1 cellular context compared by ENCODE assay signal in the genomic region with DNA sequence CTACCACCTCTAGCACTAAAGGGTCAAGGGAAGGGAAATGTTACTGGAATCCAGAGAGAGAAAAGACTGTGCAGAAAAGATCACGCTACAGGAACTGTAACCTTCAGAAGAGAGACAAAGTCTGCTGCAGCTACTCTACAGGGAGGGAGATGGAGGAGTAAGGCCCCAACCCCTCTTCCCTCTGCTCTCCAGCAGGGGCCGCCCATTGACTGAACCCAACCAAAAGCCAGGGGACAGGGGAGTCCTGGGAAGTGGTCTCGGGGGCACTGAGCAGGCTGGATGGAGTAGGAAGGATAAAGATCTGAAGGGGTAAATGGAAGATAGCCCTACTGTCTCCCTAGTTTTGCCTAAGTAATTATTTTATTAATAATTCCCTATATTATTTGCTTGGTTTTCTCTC.
A peak's percentile ranks its signal among the peaks of the same experiment; 100 is the strongest.
TF ChIP-seq lines count a peak whose summit lies in the region.

No MANE protein-coding gene starts in this region.

TF ChIP-seq in HepG2, 621 proteins besides CTCF, POLR2A, EP300 and RAD21:
- TF ChIP-seq, protein P1, sequence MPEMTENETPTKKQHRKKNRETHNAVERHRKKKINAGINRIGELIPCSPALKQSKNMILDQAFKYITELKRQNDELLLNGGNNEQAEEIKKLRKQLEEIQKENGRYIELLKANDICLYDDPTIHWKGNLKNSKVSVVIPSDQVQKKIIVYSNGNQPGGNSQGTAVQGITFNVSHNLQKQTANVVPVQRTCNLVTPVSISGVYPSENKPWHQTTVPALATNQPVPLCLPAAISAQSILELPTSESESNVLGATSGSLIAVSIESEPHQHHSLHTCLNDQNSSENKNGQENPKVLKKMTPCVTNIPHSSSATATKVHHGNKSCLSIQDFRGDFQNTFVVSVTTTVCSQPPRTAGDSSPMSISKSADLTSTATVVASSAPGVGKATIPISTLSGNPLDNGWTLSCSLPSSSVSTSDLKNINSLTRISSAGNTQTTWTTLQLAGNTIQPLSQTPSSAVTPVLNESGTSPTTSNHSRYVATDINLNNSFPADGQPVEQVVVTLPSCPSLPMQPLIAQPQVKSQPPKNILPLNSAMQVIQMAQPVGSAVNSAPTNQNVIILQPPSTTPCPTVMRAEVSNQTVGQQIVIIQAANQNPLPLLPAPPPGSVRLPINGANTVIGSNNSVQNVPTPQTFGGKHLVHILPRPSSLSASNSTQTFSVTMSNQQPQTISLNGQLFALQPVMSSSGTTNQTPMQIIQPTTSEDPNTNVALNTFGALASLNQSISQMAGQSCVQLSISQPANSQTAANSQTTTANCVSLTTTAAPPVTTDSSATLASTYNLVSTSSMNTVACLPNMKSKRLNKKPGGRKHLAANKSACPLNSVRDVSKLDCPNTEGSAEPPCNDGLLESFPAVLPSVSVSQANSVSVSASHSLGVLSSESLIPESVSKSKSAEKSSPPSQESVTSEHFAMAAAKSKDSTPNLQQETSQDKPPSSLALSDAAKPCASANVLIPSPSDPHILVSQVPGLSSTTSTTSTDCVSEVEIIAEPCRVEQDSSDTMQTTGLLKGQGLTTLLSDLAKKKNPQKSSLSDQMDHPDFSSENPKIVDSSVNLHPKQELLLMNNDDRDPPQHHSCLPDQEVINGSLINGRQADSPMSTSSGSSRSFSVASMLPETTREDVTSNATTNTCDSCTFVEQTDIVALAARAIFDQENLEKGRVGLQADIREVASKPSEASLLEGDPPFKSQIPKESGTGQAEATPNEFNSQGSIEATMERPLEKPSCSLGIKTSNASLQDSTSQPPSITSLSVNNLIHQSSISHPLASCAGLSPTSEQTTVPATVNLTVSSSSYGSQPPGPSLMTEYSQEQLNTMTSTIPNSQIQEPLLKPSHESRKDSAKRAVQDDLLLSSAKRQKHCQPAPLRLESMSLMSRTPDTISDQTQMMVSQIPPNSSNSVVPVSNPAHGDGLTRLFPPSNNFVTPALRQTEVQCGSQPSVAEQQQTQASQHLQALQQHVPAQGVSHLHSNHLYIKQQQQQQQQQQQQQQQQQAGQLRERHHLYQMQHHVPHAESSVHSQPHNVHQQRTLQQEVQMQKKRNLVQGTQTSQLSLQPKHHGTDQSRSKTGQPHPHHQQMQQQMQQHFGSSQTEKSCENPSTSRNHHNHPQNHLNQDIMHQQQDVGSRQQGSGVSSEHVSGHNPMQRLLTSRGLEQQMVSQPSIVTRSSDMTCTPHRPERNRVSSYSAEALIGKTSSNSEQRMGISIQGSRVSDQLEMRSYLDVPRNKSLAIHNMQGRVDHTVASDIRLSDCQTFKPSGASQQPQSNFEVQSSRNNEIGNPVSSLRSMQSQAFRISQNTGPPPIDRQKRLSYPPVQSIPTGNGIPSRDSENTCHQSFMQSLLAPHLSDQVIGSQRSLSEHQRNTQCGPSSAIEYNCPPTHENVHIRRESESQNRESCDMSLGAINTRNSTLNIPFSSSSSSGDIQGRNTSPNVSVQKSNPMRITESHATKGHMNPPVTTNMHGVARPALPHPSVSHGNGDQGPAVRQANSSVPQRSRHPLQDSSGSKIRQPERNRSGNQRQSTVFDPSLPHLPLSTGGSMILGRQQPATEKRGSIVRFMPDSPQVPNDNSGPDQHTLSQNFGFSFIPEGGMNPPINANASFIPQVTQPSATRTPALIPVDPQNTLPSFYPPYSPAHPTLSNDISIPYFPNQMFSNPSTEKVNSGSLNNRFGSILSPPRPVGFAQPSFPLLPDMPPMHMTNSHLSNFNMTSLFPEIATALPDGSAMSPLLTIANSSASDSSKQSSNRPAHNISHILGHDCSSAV (CRISPR knock-in tag; IDR thresholded peaks at IDR 0.05; ENCODE audit: borderline replicate concordance): no peak
- peak; percentile 42; the same call in 1 of the 2 replicates for TF ChIP-seq MAZ (IDR thresholded peaks at IDR 0.05; ENCODE audit: borderline replicate concordance, low read depth, low read length)
- no peak for TF ChIP-seq MAZ (CRISPR knock-in tag; IDR thresholded peaks at IDR 0.05; ENCODE audit: low read depth)
- TF ChIP-seq STAG1 (CRISPR knock-in tag; IDR thresholded peaks at IDR 0.05): peak; percentile 72
- peak; percentile 54; the same call in 1 of the 2 replicates for TF ChIP-seq SMC3 (IDR thresholded peaks at IDR 0.05; ENCODE audit: low read length)
